ENCODE assay signal across 8 cellular contexts in the genomic region with DNA sequence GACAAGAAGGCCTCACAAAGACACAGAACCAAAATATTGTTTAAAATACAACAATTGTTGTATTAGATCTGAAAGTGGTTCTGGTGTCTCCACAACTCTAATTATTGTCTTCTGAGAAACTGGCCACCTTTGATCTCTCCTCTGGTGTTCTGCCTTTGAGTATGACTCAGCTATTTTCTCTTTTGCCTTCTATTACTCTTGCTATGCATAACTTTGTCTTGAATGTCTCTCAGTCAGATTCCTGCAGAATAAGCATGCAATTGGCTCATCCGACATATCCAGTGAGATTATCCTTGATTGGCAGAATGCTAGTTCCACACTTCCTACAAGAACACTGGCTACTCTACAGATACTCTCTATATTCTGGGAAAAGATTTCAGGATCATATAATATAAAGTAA. TPM values are rescaled to one million over a fixed set of nuclear protein-coding genes. Genes with fewer than 3 reads are reported as not detected.
DNase-seq lines count a peak whose midpoint lies in the region; ATAC-seq and TF ChIP-seq lines count a peak whose summit lies in the region.

No MANE protein-coding gene starts in this region.

- ATAC-seq in HG02885 (IDR thresholded peaks at IDR 0.05; ENCODE audit: poor library complexity, unreplicated experiment): peak; percentile 92

- H3K9me3 ChIP-seq in mesenchymal stem cell (ENCODE audit: control insufficient read depth, low read length): no peaks in the 10 kb centered on the region

- no peak overlapping the region for H3K18ac ChIP-seq in mesenchymal stem cell (ENCODE audit: low read depth in 1 of 2, low read length in 2 of 2)

- no peak overlapping the region for H3K27ac ChIP-seq in mesenchymal stem cell (ENCODE audit: low read length, poor library complexity, severe bottlenecking)

- H2BK120ac ChIP-seq in mesenchymal stem cell (ENCODE audit: low read depth, low read length): no peak overlapping the region

- H3K4me1 ChIP-seq in mesenchymal stem cell (ENCODE audit: control insufficient read depth, insufficient read depth, low read depth, low read length): no peaks in the 10 kb centered on the region

- H4K91ac ChIP-seq in mesenchymal stem cell (ENCODE audit: low read length): no peak overlapping the region

- H3K79me1 ChIP-seq in mesenchymal stem cell (replicated peaks; ENCODE audit: low read length, poor library complexity, severe bottlenecking): no peaks in the 10 kb centered on the region

- no peaks in the 10 kb centered on the region for H3K36me3 ChIP-seq in mesenchymal stem cell (ENCODE audit: control insufficient read depth in 1 of 2, insufficient read depth in 2 of 2, low read depth in 1 of 2, low read length in 2 of 2)

- H3K4me3 ChIP-seq in mesenchymal stem cell (ENCODE audit: insufficient read depth in 1 of 2, low read depth in 1 of 2, low read length in 2 of 2): no peak overlapping the region

- peak overlapping the region; percentile 10 for H3K9ac ChIP-seq in mesenchymal stem cell (ENCODE audit: low read length)

- no peak overlapping the region for H3K14ac ChIP-seq in mesenchymal stem cell (ENCODE audit: low read length in 2 of 2)

- in situ Hi-C loops in GM13976 (cut with MboI; ENCODE audit: low sequenced_read_pairs, unreplicated experiment): no loop called here

- H3K4me2 ChIP-seq in mesenchymal stem cell (ENCODE audit: low read length, poor library complexity, severe bottlenecking): no peak overlapping the region

- H2AK5ac ChIP-seq in mesenchymal stem cell (ENCODE audit: low read length, severe bottlenecking): no peak overlapping the region

- no peak overlapping the region for H2BK5ac ChIP-seq in mesenchymal stem cell (ENCODE audit: low read depth, low read length, poor library complexity, severe bottlenecking)

- H4K8ac ChIP-seq in mesenchymal stem cell (ENCODE audit: low read length): no peak overlapping the region

- DNase-seq in GM13976 (ENCODE audit: low spot score): peak; percentile 18
- peak; percentile 24 for DNase-seq in SW480 (ENCODE audit: low spot score)
- DNase-seq in mesenchymal stem cell: peak; percentile 83
- DNase-seq in DMS 273 treated with DMSO at 0.1 percent for 48 hours (lab: John Stamatoyannopoulos, UW): no peak
- DNase-seq in NCI-H1417 (lab: John Stamatoyannopoulos, UW): no peak
- DNase-seq in NCI-H1048 (lab: John Stamatoyannopoulos, UW): no peak
- no peak for DNase-seq in mesenteric fat pad (ENCODE audit: low spot score)

- no peak overlapping the region for H2BK12ac ChIP-seq in mesenchymal stem cell (ENCODE audit: low read length in 2 of 2)

- H3K27me3 ChIP-seq in mesenchymal stem cell (ENCODE audit: control insufficient read depth in 1 of 2, insufficient read depth in 1 of 2, low read length in 2 of 2): no peaks in the 10 kb centered on the region

- H2AFZ ChIP-seq in mesenchymal stem cell (ENCODE audit: low read depth, low read length): no peak overlapping the region

- TF ChIP-seq CTCF in GM13976 (IDR thresholded peaks at IDR 0.05; ENCODE audit: borderline replicate concordance, control extremely low read depth, extremely low read depth, insufficient read depth, missing control alignments): no peak

- no CpG with 5 or more reads among the region's 1 CpG for WGBS in mesenchymal stem cell

- H3K4ac ChIP-seq in mesenchymal stem cell (ENCODE audit: low read depth in 1 of 2, low read length in 2 of 2): no peak overlapping the region

- H3K23ac ChIP-seq in mesenchymal stem cell (ENCODE audit: low read length in 2 of 2): no peak overlapping the region

- no peak overlapping the region for H2BK15ac ChIP-seq in mesenchymal stem cell (ENCODE audit: low read depth, poor library complexity, severe bottlenecking)

RNA-seq across cellular contexts. Expression of a gene that starts 14.3 kb away (rescaled TPM):
- polyA plus RNA-seq in mesenchymal stem cell (2013, experiment 1 of 2): 2.3 TPM
- 2.8 TPM for polyA plus RNA-seq in mesenchymal stem cell (2013, experiment 2 of 2)
- total RNA-seq in mesenteric fat pad: 12.8 TPM

Comparison
In these comparisons a context has a peak if more than half of its experiments do, and no peak if none do; other contexts are left out.
1. DNase-seq: peak in GM13976 (single experiment), SW480 (single experiment) and mesenchymal stem cell (single experiment); none in DMS 273 treated with DMSO at 0.1 percent for 48 hours (single experiment), NCI-H1417 (0 of 3), NCI-H1048 (single experiment) and mesenteric fat pad (single experiment).